Comparison of ENCODE assay signal across 22 cellular contexts in genomic region chr12:120039711-120040110, GRCh38. TPM values are rescaled to one million over a fixed set of nuclear protein-coding genes. Genes with fewer than 3 reads are reported as not detected.
DNase-seq lines count a peak whose midpoint lies in the region; ATAC-seq and TF ChIP-seq lines count a peak whose summit lies in the region.
"Had no signal": no experiment of that assay in that cellular context is flagged by ENCODE, and none has a peak within 500 bp of the region (broad histone marks: within the 10 kb centered on the region; RNA-seq: fewer than 3 reads in every experiment).

No MANE protein-coding gene starts in this region.

- no peak overlapping the region for H3K4me3 Mint-ChIP-seq in CD4-positive, alpha-beta memory T cell
- no peak overlapping the region for H3K4me3 Mint-ChIP-seq in natural killer cell treated with Interleukin-12 subunit alpha and Interleukin-12 subunit beta and Interleukin-15 and Interleukin-18, amount 100 ng/mL, for 72 hours
- H3K4me3 Mint-ChIP-seq: CD4-positive, alpha-beta T cell; T-helper 1 cell treated with Interleukin-12 subunit alpha and Interleukin-12 subunit beta and Interleukin-4 antibody, amounts not matched to agents 30 μg/mL and 1 μg/mL, for 36 hours had no signal

- no peaks in the 10 kb centered on the region for H3K36me3 ChIP-seq in A673 (ENCODE audit: insufficient read depth, low read length, poor library complexity, severe bottlenecking)
- H3K36me3 ChIP-seq in CD4-positive, alpha-beta memory T cell (ENCODE audit: insufficient read depth, low read length): no peaks in the 10 kb centered on the region
- H3K36me3 ChIP-seq in iPS-18a (ENCODE audit: control insufficient read depth, low read depth, low read length): no peaks in the 10 kb centered on the region
- no peaks in the 10 kb centered on the region for H3K36me3 ChIP-seq in lower lobe of right lung
- H3K36me3 ChIP-seq: BE2C had no signal

- H3K4me3 ChIP-seq in A673 (ENCODE audit: low read depth, low read length, poor library complexity, severe bottlenecking) (no peak overlapping the region), iPS-18a (ENCODE audit: low read length) (no peak overlapping the region), lower lobe of right lung (no peak overlapping the region)
- H3K4me3 ChIP-seq in CD4-positive, alpha-beta memory T cell (ENCODE audit: low read length in 2 of 2): no peak overlapping the region

- H3K9me3 Mint-ChIP-seq in CD4-positive, alpha-beta memory T cell: peaks cover 0 to 3% (median 0%) of the 10 kb centered on the region in 8 donors
- no peaks in the 10 kb centered on the region for H3K9me3 Mint-ChIP-seq in natural killer cell treated with Interleukin-12 subunit alpha and Interleukin-12 subunit beta and Interleukin-15 and Interleukin-18, amount 100 ng/mL, for 72 hours
- H3K9me3 Mint-ChIP-seq: CD4-positive, alpha-beta T cell had no signal

- DNase-seq in A673 (ENCODE audit: low spot score) (peak; percentile 33), RWPE1 (ENCODE audit: low spot score) (no peak), dedifferentiated amniotic fluid mesenchymal stem cell (ENCODE audit: extremely low spot score) (no peak), lower lobe of right lung (no peak)
- no peak for DNase-seq in CD4-positive, alpha-beta memory T cell
- no peak for DNase-seq in natural killer cell treated with Interleukin-12 subunit alpha and Interleukin-12 subunit beta and Interleukin-15 and Interleukin-18, amount 100 ng/mL, for 72 hours (ENCODE audit: low spot score)
- DNase-seq: BE2C; Calu3; CD4-positive, alpha-beta T cell; GDM1; Karpas-422; MM.1S; NCI-H1105; NCI-H1694 treated with DMSO at 0.1 percent for 48 hours; NCI-H2171; NCI-H510A; NCI-H774 had no signal

- H3K36me3 Mint-ChIP-seq in CD4-positive, alpha-beta memory T cell: peaks cover 7 to 18% of the 10 kb centered on the region in 2 donors
- H3K36me3 Mint-ChIP-seq in natural killer cell treated with Interleukin-12 subunit alpha and Interleukin-12 subunit beta and Interleukin-15 and Interleukin-18, amount 100 ng/mL, for 72 hours: no peaks in the 10 kb centered on the region

- H3K27ac ChIP-seq in A673 (ENCODE audit: low read depth, low read length, poor library complexity, severe bottlenecking) (no peak overlapping the region), RWPE1 (peak overlapping the region; percentile 51; the same call in 1 of the 2 replicates), iPS-18a (ENCODE audit: low read length) (peak overlapping the region; percentile 56), lower lobe of right lung (no peak overlapping the region)
- no peak overlapping the region for H3K27ac ChIP-seq in CD4-positive, alpha-beta memory T cell (ENCODE audit: low read depth, low read length)

- no peaks in the 10 kb centered on the region for H3K27me3 ChIP-seq in A673 (replicated peaks; ENCODE audit: insufficient read depth, low read depth, low read length, poor library complexity)
- no peaks in the 10 kb centered on the region for H3K27me3 ChIP-seq in CD4-positive, alpha-beta memory T cell (ENCODE audit: insufficient read depth, low read length)
- no peaks in the 10 kb centered on the region for H3K27me3 ChIP-seq in iPS-18a (ENCODE audit: control insufficient read depth, insufficient read depth, low read length)
- no peaks in the 10 kb centered on the region for H3K27me3 ChIP-seq in lower lobe of right lung (ENCODE audit: low read depth)
- H3K27me3 ChIP-seq: BE2C had no signal

- TF ChIP-seq CTCF in A673 (conservative IDR thresholded peaks at IDR 0.05; ENCODE audit: low read depth, low read length) (no peak), RWPE1 (conservative IDR thresholded peaks at IDR 0.05; ENCODE audit: low read depth) (no peak), lower lobe of right lung (IDR thresholded peaks at IDR 0.05) (no peak)

- H3K9me3 ChIP-seq in A673 (ENCODE audit: low read depth, low read length, poor library complexity, severe bottlenecking) (no peaks in the 10 kb centered on the region), iPS-18a (ENCODE audit: control insufficient read depth, low read depth, low read length) (no peaks in the 10 kb centered on the region), lower lobe of right lung (no peaks in the 10 kb centered on the region)
- H3K9me3 ChIP-seq in CD4-positive, alpha-beta memory T cell (ENCODE audit: control insufficient read depth in 1 of 2, low read length in 2 of 2): no peaks in the 10 kb centered on the region
- H3K9me3 ChIP-seq: BE2C had no signal

- intact Hi-C loops in A673 (cut with micrococcal nuclease; ENCODE audit: unreplicated experiment) (no loop called here), lower lobe of right lung (cut with DNase I) (no loop called here)
- intact Hi-C loops in CD4-positive, alpha-beta memory T cell (cut with micrococcal nuclease): no loop called here

- H3K27me3 Mint-ChIP-seq in CD4-positive, alpha-beta memory T cell: no peaks in the 10 kb centered on the region
- no peaks in the 10 kb centered on the region for H3K27me3 Mint-ChIP-seq in natural killer cell treated with Interleukin-12 subunit alpha and Interleukin-12 subunit beta and Interleukin-15 and Interleukin-18, amount 100 ng/mL, for 72 hours
- H3K27me3 Mint-ChIP-seq: CD4-positive, alpha-beta T cell had no signal

- CTCF ChIA-PET in A673 (lab: Charles Lee): no interaction called here
- CTCF ChIA-PET in CD4-positive, alpha-beta memory T cell (lab: Charles Lee; ENCODE audit: partially characterized antibody): no interaction called here
- CTCF ChIA-PET in RWPE1 (lab: Yijun Ruan, JAX): interaction anchor here (1.1 kb wide), 1 partner anchor 16 kb away, joined by 4 read pairs; no protein-coding TSS in a partner anchor

- ATAC-seq in natural killer cell treated with Interleukin-12 subunit alpha and Interleukin-12 subunit beta and Interleukin-15 and Interleukin-18, amount 100 ng/mL, for 72 hours: no peak
- ATAC-seq in lower lobe of right lung: no peak
- no peak for ATAC-seq in GM19023 (IDR thresholded peaks at IDR 0.05; ENCODE audit: unreplicated experiment)
- ATAC-seq: Right ventricle myocardium inferior had no signal

- peaks cover 10 to 25% (median 14%) of the 10 kb centered on the region in 4 donors for H3K4me1 Mint-ChIP-seq in CD4-positive, alpha-beta memory T cell
- H3K4me1 Mint-ChIP-seq in natural killer cell treated with Interleukin-12 subunit alpha and Interleukin-12 subunit beta and Interleukin-15 and Interleukin-18, amount 100 ng/mL, for 72 hours (ENCODE audit: low read depth in 2 of 2): no peaks in the 10 kb centered on the region

- BruUV-seq in A673 (replicated peaks; lab: Mats Ljungman, UMichigan): no TSS peak

- H3K4me1 ChIP-seq in A673 (ENCODE audit: insufficient read depth, low read length, poor library complexity, severe bottlenecking) (no peaks in the 10 kb centered on the region), iPS-18a (ENCODE audit: control insufficient read depth, low read depth, low read length) (peaks cover 14% of the 10 kb centered on the region), lower lobe of right lung (no peaks in the 10 kb centered on the region)
- peaks cover 16% of the 10 kb centered on the region for H3K4me1 ChIP-seq in CD4-positive, alpha-beta memory T cell (ENCODE audit: insufficient read depth, low read length)
- H3K4me1 ChIP-seq: BE2C had no signal

- POLR2A ChIA-PET in A673 (lab: Charles Lee; ENCODE audit: low non-redundant PET): no interaction called here
- POLR2A ChIA-PET in CD4-positive, alpha-beta memory T cell (lab: Charles Lee; ENCODE audit: partially characterized antibody): no interaction called here
- POLR2A ChIA-PET in RWPE1 (lab: Yijun Ruan, JAX; ENCODE audit: low non-redundant PET): no interaction called here

- no peak overlapping the region for H3K9ac ChIP-seq in iPS-18a (ENCODE audit: low read length)

- H3K27ac Mint-ChIP-seq in CD4-positive, alpha-beta memory T cell: peak overlapping the region in 4 of 7 donors; percentile 12 to 82 (median 44)
- no peak overlapping the region for H3K27ac Mint-ChIP-seq in natural killer cell treated with Interleukin-12 subunit alpha and Interleukin-12 subunit beta and Interleukin-15 and Interleukin-18, amount 100 ng/mL, for 72 hours
- H3K27ac Mint-ChIP-seq: T-helper 1 cell treated with Interleukin-12 subunit alpha and Interleukin-12 subunit beta and Interleukin-4 antibody, amounts not matched to agents 30 μg/mL and 1 μg/mL, for 36 hours had no signal

RNA-seq across cellular contexts. Expression of gene BICDL1, which starts 50.7 kb away (rescaled TPM):
- total RNA-seq in A673 (2021) (1.0 and 2.4 TPM in 2 replicates), lower lobe of right lung (9.0 TPM)
- 100 to 1,000 TPM; 143 to 153 TPM for total RNA-seq in CD4-positive, alpha-beta memory T cell
- polyA plus RNA-seq in CD4-positive, alpha-beta memory T cell: 1 to 10 TPM; 2.3 to 3.0 TPM
- total RNA-seq in natural killer cell treated with Interleukin-12 subunit alpha and Interleukin-12 subunit beta and Interleukin-15 and Interleukin-18, amount 100 ng/mL, for 72 hours: 1 to 10 TPM; 4.3 to 9.8 TPM
- polyA plus RNA-seq: AG04450 had no signal

Comparison
In these comparisons a context has a peak if more than half of its experiments do, and no peak if none do; other contexts are left out.
1. H3K27ac ChIP-seq: peak in RWPE1 (single experiment) and iPS-18a (single experiment); none in A673 (single experiment), CD4-positive, alpha-beta memory T cell (single experiment) and lower lobe of right lung (single experiment).
2. H3K27ac Mint-ChIP-seq: peak in CD4-positive, alpha-beta memory T cell (4 of 7); none in natural killer cell treated with Interleukin-12 subunit alpha and Interleukin-12 subunit beta and Interleukin-15 and Interleukin-18, amount 100 ng/mL, for 72 hours (0 of 2).
3. RNA of gene BICDL1, which starts 50.7 kb away (total RNA-seq): 143 to 153 TPM in CD4-positive, alpha-beta memory T cell; 4.3 to 9.8 TPM in natural killer cell treated with Interleukin-12 subunit alpha and Interleukin-12 subunit beta and Interleukin-15 and Interleukin-18, amount 100 ng/mL, for 72 hours, 9.0 TPM in lower lobe of right lung (single experiment) and 1.0 to 2.4 TPM in A673; every median in the first group is over 10 times any median in the second.